In genomic region chr12:27186240-27186839, GRCh38 we compare ENCODE assay signal across 21 cellular contexts. TPM values are rescaled to one million over a fixed set of nuclear protein-coding genes. Genes with fewer than 3 reads are reported as not detected.
DNase-seq lines count a peak whose midpoint lies in the region; ATAC-seq and TF ChIP-seq lines count a peak whose summit lies in the region.
"Had no signal": no experiment of that assay in that cellular context is flagged by ENCODE, and none has a peak within 500 bp of the region (broad histone marks: within the 10 kb centered on the region; RNA-seq: fewer than 3 reads in every experiment).

No MANE protein-coding gene starts in this region.

- CTCF ChIA-PET in activated naive CD4-positive, alpha-beta T cell treated with anti-CD3 and anti-CD28 coated beads for 36 hours (lab: Charles Lee), result interaction anchor here (1.1 kb wide), 1 partner anchor 120 kb away, joined by 5 read pairs; no protein-coding TSS in a partner anchor
- CTCF ChIA-PET in activated CD4-positive, alpha-beta memory T cell treated with anti-CD3 and anti-CD28 coated beads, Interleukin-2, amount 10 ng/mL, durations not matched to agents 7 days and 5 days (lab: Charles Lee), result interaction anchor here (1.2 kb wide), 1 partner anchor 164 kb away, joined by 3 read pairs; the partner anchor contains the start of gene MED21

- no peaks in the 10 kb centered on the region for H3K27me3 Mint-ChIP-seq in CD4-positive, CD25-positive, alpha-beta regulatory T cell
- no peaks in the 10 kb centered on the region for H3K27me3 Mint-ChIP-seq in activated naive CD4-positive, alpha-beta T cell treated with anti-CD3 and anti-CD28 coated beads for 36 hours (ENCODE audit: low read depth)
- no peaks in the 10 kb centered on the region for H3K27me3 Mint-ChIP-seq in activated CD4-positive, alpha-beta memory T cell treated with anti-CD3 and anti-CD28 coated beads, Interleukin-2, amount 10 ng/mL, durations not matched to agents 7 days and 5 days
- H3K27me3 Mint-ChIP-seq: activated B cell treated with CpG ODN at 0.5 μM for 24 hours; central memory CD8-positive, alpha-beta T cell; naive thymus-derived CD8-positive, alpha-beta T cell had no signal

- peaks cover 3% of the 10 kb centered on the region for H3K36me3 Mint-ChIP-seq in CD4-positive, CD25-positive, alpha-beta regulatory T cell
- no peaks in the 10 kb centered on the region for H3K36me3 Mint-ChIP-seq in activated naive CD4-positive, alpha-beta T cell treated with anti-CD3 and anti-CD28 coated beads for 36 hours (ENCODE audit: low read depth)
- no peaks in the 10 kb centered on the region for H3K36me3 Mint-ChIP-seq in activated CD4-positive, alpha-beta memory T cell treated with anti-CD3 and anti-CD28 coated beads, Interleukin-2, amount 10 ng/mL, durations not matched to agents 7 days and 5 days (ENCODE audit: low read depth)
- H3K36me3 Mint-ChIP-seq: activated naive CD4-positive, alpha-beta T cell treated with anti-CD3 and anti-CD28 coated beads, Interleukin-2, amount 50 U/mL, for 72 hours had no signal

- H3K4me3 ChIP-seq in CD4-positive, CD25-positive, alpha-beta regulatory T cell (ENCODE audit: low read depth, low read length), result no peak overlapping the region
- no peak overlapping the region for H3K4me3 ChIP-seq in MM.1S (ENCODE audit: low read length)
- no peak overlapping the region for H3K4me3 ChIP-seq in esophagus muscularis mucosa
- H3K4me3 ChIP-seq in rectal smooth muscle tissue (ENCODE audit: low read length), result no peak overlapping the region
- H3K4me3 ChIP-seq: prostate gland had no signal

- no peak for TF ChIP-seq EP300 in esophagus muscularis mucosa (IDR thresholded peaks at IDR 0.05)

- no peak overlapping the region for H2AFZ ChIP-seq in MM.1S (ENCODE audit: low read length)

- no peaks in the 10 kb centered on the region for H3K36me3 ChIP-seq in CD4-positive, CD25-positive, alpha-beta regulatory T cell (ENCODE audit: control insufficient read depth, insufficient read depth, low read length)
- H3K36me3 ChIP-seq in MM.1S (replicated peaks; ENCODE audit: insufficient read depth, low read length) (no peaks in the 10 kb centered on the region), esophagus muscularis mucosa (no peaks in the 10 kb centered on the region), rectal smooth muscle tissue (ENCODE audit: control insufficient read depth, insufficient read depth, low read length) (no peaks in the 10 kb centered on the region)
- H3K36me3 ChIP-seq: prostate gland had no signal

- POLR2A ChIA-PET in activated CD4-positive, alpha-beta memory T cell treated with anti-CD3 and anti-CD28 coated beads, Interleukin-2, amount 10 ng/mL, durations not matched to agents 7 days and 5 days (lab: Charles Lee), result interaction anchor here (1.1 kb wide), 1 partner anchor 59 kb away, joined by 3 read pairs; no protein-coding TSS in a partner anchor

- no peak for DNase-seq in CD4-positive, CD25-positive, alpha-beta regulatory T cell
- no peak for DNase-seq in MM.1S
- no peak for DNase-seq in esophagus muscularis mucosa (ENCODE audit: extremely low spot score)
- DNase-seq in NCI-H2029 (lab: John Stamatoyannopoulos, UW), result no peak
- DNase-seq in activated naive CD4-positive, alpha-beta T cell treated with anti-CD3 and anti-CD28 coated beads for 36 hours, result no peak
- no peak for DNase-seq in NCI-H2107 treated with DMSO at 0.1 percent for 48 hours (lab: John Stamatoyannopoulos, UW; ENCODE audit: unreplicated experiment)
- DNase-seq in activated CD4-positive, alpha-beta memory T cell treated with anti-CD3 and anti-CD28 coated beads, Interleukin-2, amount 10 ng/mL, durations not matched to agents 7 days and 5 days, result no peak
- DNase-seq: activated B cell treated with CpG ODN at 0.5 μM for 24 hours; activated CD8-positive, alpha-beta memory T cell treated with anti-CD3 and anti-CD28 coated beads, Interleukin-2, amount 50 U/mL, for 4 hours; Caco-2; H7; Karpas-422; naive thymus-derived CD8-positive, alpha-beta T cell; NCI-H1105 treated with DMSO at 0.1 percent for 48 hours; NCI-H2171; NCI-H82; RPMI8226 had no signal

- intact Hi-C loops in esophagus muscularis mucosa (cut with DNase I), result no loop called here
- intact Hi-C loops in activated naive CD4-positive, alpha-beta T cell treated with anti-CD3 and anti-CD28 coated beads for 36 hours (cut with micrococcal nuclease), result no loop called here

- peaks cover 19% of the 10 kb centered on the region for H3F3A ChIP-seq in MM.1S (ENCODE audit: insufficient read depth, low read length)

- H3K27ac ChIP-seq in CD4-positive, CD25-positive, alpha-beta regulatory T cell (ENCODE audit: insufficient read depth, low read length, poor library complexity, severe bottlenecking), result no peak overlapping the region
- H3K27ac ChIP-seq in MM.1S (ENCODE audit: low read length) (peak overlapping the region; percentile 97), esophagus muscularis mucosa (replicated peaks in 1 of 4) (peak overlapping the region; percentile 67 to 80 (median 72)), rectal smooth muscle tissue (ENCODE audit: low read depth, low read length) (peak overlapping the region; percentile 59)
- H3K27ac ChIP-seq: prostate gland had no signal

- peaks cover 5% of the 10 kb centered on the region for H3K4me1 ChIP-seq in CD4-positive, CD25-positive, alpha-beta regulatory T cell (ENCODE audit: control insufficient read depth, insufficient read depth, low read length, poor library complexity, severe bottlenecking)
- H3K4me1 ChIP-seq in MM.1S (ENCODE audit: low read length), result peaks cover 48% of the 10 kb centered on the region
- peaks cover 26 to 53% (median 49%) of the 10 kb centered on the region in 4 donors for H3K4me1 ChIP-seq in esophagus muscularis mucosa
- peaks cover 24% of the 10 kb centered on the region for H3K4me1 ChIP-seq in rectal smooth muscle tissue (ENCODE audit: control insufficient read depth, insufficient read depth, low read length)

- peak overlapping the region in 2 of 3 donors; percentile 13 to 15 for H3K27ac Mint-ChIP-seq in CD4-positive, CD25-positive, alpha-beta regulatory T cell
- H3K27ac Mint-ChIP-seq in activated naive CD4-positive, alpha-beta T cell treated with anti-CD3 and anti-CD28 coated beads for 36 hours, result no peak overlapping the region
- H3K27ac Mint-ChIP-seq in activated CD4-positive, alpha-beta memory T cell treated with anti-CD3 and anti-CD28 coated beads, Interleukin-2, amount 10 ng/mL, durations not matched to agents 7 days and 5 days, result no peak overlapping the region
- H3K27ac Mint-ChIP-seq: activated B cell treated with CpG ODN at 0.5 μM for 24 hours; activated naive CD4-positive, alpha-beta T cell treated with anti-CD3 and anti-CD28 coated beads, Interleukin-2, amount 50 U/mL, for 72 hours had no signal

- H3K4me2 ChIP-seq in MM.1S (ENCODE audit: low read depth, low read length), result peak overlapping the region; percentile 63

- H3K4me3 Mint-ChIP-seq in CD4-positive, CD25-positive, alpha-beta regulatory T cell, result no peak overlapping the region
- no peak overlapping the region for H3K4me3 Mint-ChIP-seq in activated naive CD4-positive, alpha-beta T cell treated with anti-CD3 and anti-CD28 coated beads for 36 hours
- no peak overlapping the region for H3K4me3 Mint-ChIP-seq in activated CD4-positive, alpha-beta memory T cell treated with anti-CD3 and anti-CD28 coated beads, Interleukin-2, amount 10 ng/mL, durations not matched to agents 7 days and 5 days
- H3K4me3 Mint-ChIP-seq: activated B cell treated with CpG ODN at 0.5 μM for 24 hours; central memory CD8-positive, alpha-beta T cell; naive thymus-derived CD8-positive, alpha-beta T cell had no signal

- H3K9me3 ChIP-seq in CD4-positive, CD25-positive, alpha-beta regulatory T cell (ENCODE audit: control insufficient read depth in 2 of 2, low read length in 2 of 2), result no peaks in the 10 kb centered on the region
- H3K9me3 ChIP-seq in MM.1S (replicated peaks; ENCODE audit: insufficient read depth, low read length) (no peaks in the 10 kb centered on the region), esophagus muscularis mucosa (no peaks in the 10 kb centered on the region)
- H3K9me3 ChIP-seq: Caco-2, prostate gland had no signal

- H3K79me2 ChIP-seq in MM.1S (ENCODE audit: low read length), result no peaks in the 10 kb centered on the region

- H3K9ac ChIP-seq in MM.1S (ENCODE audit: low read length) (peak overlapping the region; percentile 62), rectal smooth muscle tissue (ENCODE audit: low read length) (no peak overlapping the region)

- WGBS in esophagus muscularis mucosa, result 84% methylated on average over 4 of the region's 4 CpGs

- H3K27me3 ChIP-seq in CD4-positive, CD25-positive, alpha-beta regulatory T cell (ENCODE audit: control insufficient read depth, insufficient read depth, low read length), result no peaks in the 10 kb centered on the region
- H3K27me3 ChIP-seq in MM.1S (replicated peaks; ENCODE audit: insufficient read depth, low read length) (no peaks in the 10 kb centered on the region), esophagus muscularis mucosa (no peaks in the 10 kb centered on the region), rectal smooth muscle tissue (ENCODE audit: control insufficient read depth, insufficient read depth, low read length) (no peaks in the 10 kb centered on the region)

- peaks cover 0 to 3% (median 0%) of the 10 kb centered on the region in 7 donors for H3K9me3 Mint-ChIP-seq in CD4-positive, CD25-positive, alpha-beta regulatory T cell
- no peaks in the 10 kb centered on the region for H3K9me3 Mint-ChIP-seq in activated naive CD4-positive, alpha-beta T cell treated with anti-CD3 and anti-CD28 coated beads for 36 hours
- H3K9me3 Mint-ChIP-seq in activated CD4-positive, alpha-beta memory T cell treated with anti-CD3 and anti-CD28 coated beads, Interleukin-2, amount 10 ng/mL, durations not matched to agents 7 days and 5 days, result peaks cover 2% of the 10 kb centered on the region
- H3K9me3 Mint-ChIP-seq: activated B cell treated with CpG ODN at 0.5 μM for 24 hours; activated naive CD4-positive, alpha-beta T cell treated with anti-CD3 and anti-CD28 coated beads, Interleukin-2, amount 50 U/mL, for 72 hours; central memory CD8-positive, alpha-beta T cell; naive thymus-derived CD8-positive, alpha-beta T cell had no signal

- no peak for ATAC-seq in CD4-positive, CD25-positive, alpha-beta regulatory T cell (ENCODE audit: low read depth in 2 of 2)

- no peak for TF ChIP-seq CTCF in MM.1S (IDR thresholded peaks at IDR 0.05; ENCODE audit: low read length)
- TF ChIP-seq CTCF in esophagus muscularis mucosa (IDR thresholded peaks at IDR 0.05), result no peak

- no peaks in the 10 kb centered on the region for H3K9me2 ChIP-seq in MM.1S (replicated peaks; ENCODE audit: insufficient read depth, low read length)

- peaks cover 5 to 16% (median 11%) of the 10 kb centered on the region in 4 donors for H3K4me1 Mint-ChIP-seq in CD4-positive, CD25-positive, alpha-beta regulatory T cell
- H3K4me1 Mint-ChIP-seq in activated naive CD4-positive, alpha-beta T cell treated with anti-CD3 and anti-CD28 coated beads for 36 hours (ENCODE audit: low read depth), result peaks cover 14% of the 10 kb centered on the region
- peaks cover 21% of the 10 kb centered on the region for H3K4me1 Mint-ChIP-seq in activated CD4-positive, alpha-beta memory T cell treated with anti-CD3 and anti-CD28 coated beads, Interleukin-2, amount 10 ng/mL, durations not matched to agents 7 days and 5 days
- H3K4me1 Mint-ChIP-seq: activated B cell treated with CpG ODN at 0.5 μM for 24 hours had no signal

- no peak for TF ChIP-seq POLR2A in esophagus muscularis mucosa (IDR thresholded peaks at IDR 0.05; ENCODE audit: low read depth)

- no peaks in the 10 kb centered on the region for H4K20me1 ChIP-seq in MM.1S (ENCODE audit: insufficient read depth, low read length)

RNA-seq across cellular contexts. Expression of gene STK38L, which starts 57.7 kb away (rescaled TPM):
- total RNA-seq in CD4-positive, CD25-positive, alpha-beta regulatory T cell, result 21.7 TPM
- polyA plus RNA-seq in CD4-positive, CD25-positive, alpha-beta regulatory T cell, result 10 to 100 TPM; 10.6 to 15.2 (median 14.0) TPM
- 100 to 1,000 TPM in 1 of 4 donors, 10 to 100 TPM in 3; 64.6 to 102 (median 82.4) TPM for total RNA-seq in esophagus muscularis mucosa
- total RNA-seq in activated naive CD4-positive, alpha-beta T cell treated with anti-CD3 and anti-CD28 coated beads for 36 hours, result 10 to 100 TPM; 21.3 to 21.4 TPM
- total RNA-seq in activated CD4-positive, alpha-beta memory T cell treated with anti-CD3 and anti-CD28 coated beads, Interleukin-2, amount 10 ng/mL, durations not matched to agents 7 days and 5 days, result 10 to 100 TPM; 19.1 to 25.8 TPM

Comparison
In these comparisons a context has a peak if more than half of its experiments do, and no peak if none do; other contexts are left out.
1. H3K27ac Mint-ChIP-seq: peak in CD4-positive, CD25-positive, alpha-beta regulatory T cell (2 of 3); none in activated naive CD4-positive, alpha-beta T cell treated with anti-CD3 and anti-CD28 coated beads for 36 hours (single experiment) and activated CD4-positive, alpha-beta memory T cell treated with anti-CD3 and anti-CD28 coated beads, Interleukin-2, amount 10 ng/mL, durations not matched to agents 7 days and 5 days (single experiment).